Comparison of ENCODE assay signal across 7 cellular contexts in genomic region chr2:85583667-85584353, GRCh38. TPM values are rescaled to one million over a fixed set of nuclear protein-coding genes. Genes with fewer than 3 reads are reported as not detected.
A peak's percentile ranks its signal among the peaks of the same experiment; 100 is the strongest.
DNase-seq lines count a peak whose midpoint lies in the region; ATAC-seq and TF ChIP-seq lines count a peak whose summit lies in the region.

No MANE protein-coding gene starts in this region.

- peak overlapping the region; percentile 78 to 85 for H3K4me3 Mint-ChIP-seq in effector memory CD8-positive, alpha-beta T cell
- H3K4me3 Mint-ChIP-seq in progenitor cell of endocrine pancreas (ENCODE audit: low read depth), result no peak overlapping the region

- ATAC-seq in GM19468 (IDR thresholded peaks at IDR 0.05; ENCODE audit: extremely low read depth, unreplicated experiment), result peak; percentile 25
- ATAC-seq in effector memory CD8-positive, alpha-beta T cell (replicated peaks), result peak; percentile 44
- no peak for ATAC-seq in GM18858 (IDR thresholded peaks at IDR 0.05; ENCODE audit: unreplicated experiment)

- H3K36me3 Mint-ChIP-seq in effector memory CD8-positive, alpha-beta T cell (ENCODE audit: insufficient read depth), result peaks cover 11% of the 10 kb centered on the region
- H3K36me3 Mint-ChIP-seq in progenitor cell of endocrine pancreas (ENCODE audit: insufficient read depth), result peaks cover 14% of the 10 kb centered on the region

- DNase-seq in effector memory CD8-positive, alpha-beta T cell, result peak in 1 of 3 experiments; percentile 23
- no peak for DNase-seq in progenitor cell of endocrine pancreas (ENCODE audit: low spot score, unreplicated experiment)
- no peak for DNase-seq in iPS-NIHi11 (ENCODE audit: low spot score)
- DNase-seq in activated effector memory CD4-positive, alpha-beta T cell treated with anti-CD3 and anti-CD28 coated beads, Interleukin-2, amount 50 U/mL, for 16 hours, result no peak

- H3K4me1 Mint-ChIP-seq in effector memory CD8-positive, alpha-beta T cell (ENCODE audit: low read depth in 2 of 2), result peaks cover 42 to 48% of the 10 kb centered on the region in 2 donors
- peaks cover 22% of the 10 kb centered on the region for H3K4me1 Mint-ChIP-seq in progenitor cell of endocrine pancreas (ENCODE audit: low read depth)

- no peaks in the 10 kb centered on the region for H3K9me3 Mint-ChIP-seq in effector memory CD8-positive, alpha-beta T cell
- no peaks in the 10 kb centered on the region for H3K9me3 Mint-ChIP-seq in progenitor cell of endocrine pancreas (ENCODE audit: low read depth)

- no peaks in the 10 kb centered on the region for H3K27me3 Mint-ChIP-seq in effector memory CD8-positive, alpha-beta T cell
- no peaks in the 10 kb centered on the region for H3K27me3 Mint-ChIP-seq in progenitor cell of endocrine pancreas

- no peaks in the 10 kb centered on the region for H3K36me3 ChIP-seq in KOPT-K1 (ENCODE audit: insufficient read depth, low read length)

- H3K9me3 ChIP-seq in KOPT-K1 (ENCODE audit: insufficient read depth, low read length, poor library complexity, severe bottlenecking), result no peaks in the 10 kb centered on the region

- TF ChIP-seq CTCF in progenitor cell of endocrine pancreas (IDR thresholded peaks at IDR 0.05; ENCODE audit: unreplicated experiment), result no peak

- peak overlapping the region; percentile 86 to 89 for H3K27ac Mint-ChIP-seq in effector memory CD8-positive, alpha-beta T cell
- peak overlapping the region; percentile 67 for H3K27ac Mint-ChIP-seq in progenitor cell of endocrine pancreas

- H3K27ac ChIP-seq in KOPT-K1 (ENCODE audit: low read depth, low read length, poor library complexity, severe bottlenecking), result peak overlapping the region; percentile 78

RNA-seq across cellular contexts. Expression of gene VAMP5, which starts 0.4 kb away (rescaled TPM):
- 4.2 TPM in 2 replicates for total RNA-seq in progenitor cell of endocrine pancreas

RNA-seq across cellular contexts. Expression of gene VAMP8, which starts 6.4 kb away (rescaled TPM):
- 71.3 and 76.0 TPM in 2 replicates for total RNA-seq in progenitor cell of endocrine pancreas

RNA-seq across cellular contexts. Expression of gene RNF181, which starts 11.7 kb away (rescaled TPM):
- total RNA-seq in progenitor cell of endocrine pancreas, result 82.3 and 85.7 TPM in 2 replicates

RNA-seq across cellular contexts. Expression of gene TMEM150A, which starts 18.7 kb away (rescaled TPM):
- total RNA-seq in progenitor cell of endocrine pancreas, result 24.9 and 26.0 TPM in 2 replicates

RNA-seq across cellular contexts. Expression of gene GGCX, which starts 22.5 kb away (rescaled TPM):
- total RNA-seq in progenitor cell of endocrine pancreas, result 69.2 TPM in 2 replicates
